ENCODE assay signal across 1 cellular context in the genomic region with DNA sequence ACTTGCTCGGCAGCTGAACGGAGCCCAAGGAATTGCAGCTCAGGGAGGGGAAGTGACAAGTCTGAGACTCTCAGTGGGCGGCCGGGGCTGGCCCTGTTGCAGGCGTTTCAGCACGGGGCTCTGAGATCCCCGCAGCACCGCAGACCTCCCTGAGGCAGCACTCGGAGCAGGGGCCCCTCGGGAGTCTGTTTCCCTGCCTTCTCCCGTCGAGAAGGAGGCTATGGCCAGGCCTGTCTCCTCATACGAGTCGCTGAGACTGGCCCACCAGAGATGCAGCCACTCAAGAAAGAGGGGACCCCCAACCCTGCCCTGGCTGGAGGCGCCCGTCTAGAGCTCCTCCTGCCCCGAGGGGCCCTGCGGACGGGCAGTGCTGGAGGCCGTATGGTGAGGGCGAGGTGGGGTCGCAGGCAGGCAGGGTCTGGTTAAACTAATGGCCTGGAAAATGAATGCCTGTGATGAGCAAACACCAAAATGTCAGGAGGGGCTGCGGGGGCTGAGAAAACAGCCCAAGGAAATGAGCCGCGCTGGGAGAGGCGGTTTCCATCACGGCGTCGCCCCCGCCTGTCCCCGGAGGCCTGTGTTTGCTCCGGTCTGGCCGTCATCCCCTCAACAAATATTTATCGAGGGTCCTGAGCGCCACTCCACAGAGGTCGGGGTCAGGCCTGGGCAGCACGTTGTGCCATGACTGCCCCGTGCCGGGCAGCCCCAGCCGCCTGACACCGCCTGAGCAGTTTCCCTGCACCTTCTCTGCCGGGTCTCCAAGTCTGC.
TF ChIP-seq lines count a peak whose summit lies in the region.

No MANE protein-coding gene starts in this region.

TF ChIP-seq in HepG2, 621 proteins besides CTCF, POLR2A, EP300 and RAD21 (continued from another document):
- TF ChIP-seq, protein P1, sequence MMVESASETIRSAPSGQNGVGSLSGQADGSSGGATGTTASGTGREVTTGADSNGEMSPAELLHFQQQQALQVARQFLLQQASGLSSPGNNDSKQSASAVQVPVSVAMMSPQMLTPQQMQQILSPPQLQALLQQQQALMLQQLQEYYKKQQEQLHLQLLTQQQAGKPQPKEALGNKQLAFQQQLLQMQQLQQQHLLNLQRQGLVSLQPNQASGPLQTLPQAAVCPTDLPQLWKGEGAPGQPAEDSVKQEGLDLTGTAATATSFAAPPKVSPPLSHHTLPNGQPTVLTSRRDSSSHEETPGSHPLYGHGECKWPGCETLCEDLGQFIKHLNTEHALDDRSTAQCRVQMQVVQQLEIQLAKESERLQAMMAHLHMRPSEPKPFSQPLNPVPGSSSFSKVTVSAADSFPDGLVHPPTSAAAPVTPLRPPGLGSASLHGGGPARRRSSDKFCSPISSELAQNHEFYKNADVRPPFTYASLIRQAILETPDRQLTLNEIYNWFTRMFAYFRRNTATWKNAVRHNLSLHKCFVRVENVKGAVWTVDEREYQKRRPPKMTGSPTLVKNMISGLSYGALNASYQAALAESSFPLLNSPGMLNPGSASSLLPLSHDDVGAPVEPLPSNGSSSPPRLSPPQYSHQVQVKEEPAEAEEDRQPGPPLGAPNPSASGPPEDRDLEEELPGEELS (CRISPR knock-in tag; IDR thresholded peaks at IDR 0.05): peak; percentile 86
- TF ChIP-seq TBX2 (CRISPR knock-in tag; IDR thresholded peaks at IDR 0.05; ENCODE audit: borderline replicate concordance) (peak; percentile 72; the same call in 1 of the 2 replicates), HDAC1 (CRISPR knock-in tag; IDR thresholded peaks at IDR 0.05) (peak; percentile 72; the same call in 1 of the 2 replicates), NFKB2 (CRISPR knock-in tag; IDR thresholded peaks at IDR 0.05; ENCODE audit: borderline replicate concordance) (peak; percentile 70; the same call in 1 of the 2 replicates), FOXJ3 (CRISPR knock-in tag; IDR thresholded peaks at IDR 0.05; ENCODE audit: borderline replicate concordance) (peak; percentile 75; the same call in 1 of the 2 replicates), ZZZ3 (CRISPR knock-in tag; IDR thresholded peaks at IDR 0.05; ENCODE audit: borderline replicate concordance) (no peak), GATA4 (IDR thresholded peaks at IDR 0.05; ENCODE audit: borderline replicate concordance, low read depth) (peak; percentile 26; the same call in 1 of the 2 replicates), CREM (IDR thresholded peaks at IDR 0.05) (peak; percentile 47; the same call in 1 of the 2 replicates), CREM (CRISPR knock-in tag; IDR thresholded peaks at IDR 0.05) (no peak), GABPA (IDR thresholded peaks at IDR 0.05; ENCODE audit: low read depth, low read length) (no peak), GABPA (CRISPR knock-in tag; IDR thresholded peaks at IDR 0.05; ENCODE audit: low read depth) (peak; percentile 56; the same call in 1 of the 2 replicates), ZNF776 (CRISPR knock-in tag; IDR thresholded peaks at IDR 0.05) (no peak), RARA (CRISPR knock-in tag; IDR thresholded peaks at IDR 0.05) (peak; percentile 92), TSC22D2 (CRISPR knock-in tag; IDR thresholded peaks at IDR 0.05; ENCODE audit: borderline replicate concordance) (0 out of 2 replicates have a peak, but pooled peaks have one; percentile 28), EEA1 (CRISPR knock-in tag; IDR thresholded peaks at IDR 0.05; ENCODE audit: borderline replicate concordance) (no peak), BHLHE40 (IDR thresholded peaks at IDR 0.05; ENCODE audit: low read length) (peak; percentile 60), CHD2 (IDR thresholded peaks at IDR 0.05; ENCODE audit: low read depth, low read length) (no peak), ZNF841 (CRISPR knock-in tag; IDR thresholded peaks at IDR 0.05; ENCODE audit: borderline replicate concordance) (no peak), ZNF205 (CRISPR knock-in tag; IDR thresholded peaks at IDR 0.05) (0 out of 2 replicates have a peak, but pooled peaks have one; percentile 31), ZNF143 (CRISPR knock-in tag; IDR thresholded peaks at IDR 0.05) (peak; percentile 59; the same call in 1 of the 2 replicates), HNRNPK (IDR thresholded peaks at IDR 0.05; ENCODE audit: low read depth, low read length, poor library complexity, severe bottlenecking) (no peak), ZNF510 (CRISPR knock-in tag; IDR thresholded peaks at IDR 0.05; ENCODE audit: low read depth) (no peak), ZSCAN21 (CRISPR knock-in tag; IDR thresholded peaks at IDR 0.05; ENCODE audit: borderline replicate concordance) (0 out of 2 replicates have a peak, but pooled peaks have one; percentile 24), GLI4 (CRISPR knock-in tag; IDR thresholded peaks at IDR 0.05; ENCODE audit: borderline replicate concordance) (peak; percentile 85; the same call in 1 of the 2 replicates), ZNF558 (CRISPR knock-in tag; IDR thresholded peaks at IDR 0.05; ENCODE audit: borderline replicate concordance) (peak; percentile 42; the same call in 1 of the 2 replicates), FOXA1 (IDR thresholded peaks at IDR 0.05) (no peak), FOXA1 (CRISPR knock-in tag; IDR thresholded peaks at IDR 0.05) (peak; percentile 76), PHF20 (CRISPR knock-in tag; IDR thresholded peaks at IDR 0.05) (0 out of 2 replicates have a peak, but pooled peaks have one; percentile 37)
- TF ChIP-seq, protein P2, sequence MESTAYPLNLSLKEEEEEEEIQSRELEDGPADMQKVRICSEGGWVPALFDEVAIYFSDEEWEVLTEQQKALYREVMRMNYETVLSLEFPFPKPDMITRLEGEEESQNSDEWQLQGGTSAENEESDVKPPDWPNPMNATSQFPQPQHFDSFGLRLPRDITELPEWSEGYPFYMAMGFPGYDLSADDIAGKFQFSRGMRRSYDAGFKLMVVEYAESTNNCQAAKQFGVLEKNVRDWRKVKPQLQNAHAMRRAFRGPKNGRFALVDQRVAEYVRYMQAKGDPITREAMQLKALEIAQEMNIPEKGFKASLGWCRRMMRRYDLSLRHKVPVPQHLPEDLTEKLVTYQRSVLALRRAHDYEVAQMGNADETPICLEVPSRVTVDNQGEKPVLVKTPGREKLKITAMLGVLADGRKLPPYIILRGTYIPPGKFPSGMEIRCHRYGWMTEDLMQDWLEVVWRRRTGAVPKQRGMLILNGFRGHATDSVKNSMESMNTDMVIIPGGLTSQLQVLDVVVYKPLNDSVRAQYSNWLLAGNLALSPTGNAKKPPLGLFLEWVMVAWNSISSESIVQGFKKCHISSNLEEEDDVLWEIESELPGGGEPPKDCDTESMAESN (CRISPR knock-in tag; conservative IDR thresholded peaks at IDR 0.05): peak; percentile 73; the same call in 1 of the 2 replicates
- TF ChIP-seq, protein P3, sequence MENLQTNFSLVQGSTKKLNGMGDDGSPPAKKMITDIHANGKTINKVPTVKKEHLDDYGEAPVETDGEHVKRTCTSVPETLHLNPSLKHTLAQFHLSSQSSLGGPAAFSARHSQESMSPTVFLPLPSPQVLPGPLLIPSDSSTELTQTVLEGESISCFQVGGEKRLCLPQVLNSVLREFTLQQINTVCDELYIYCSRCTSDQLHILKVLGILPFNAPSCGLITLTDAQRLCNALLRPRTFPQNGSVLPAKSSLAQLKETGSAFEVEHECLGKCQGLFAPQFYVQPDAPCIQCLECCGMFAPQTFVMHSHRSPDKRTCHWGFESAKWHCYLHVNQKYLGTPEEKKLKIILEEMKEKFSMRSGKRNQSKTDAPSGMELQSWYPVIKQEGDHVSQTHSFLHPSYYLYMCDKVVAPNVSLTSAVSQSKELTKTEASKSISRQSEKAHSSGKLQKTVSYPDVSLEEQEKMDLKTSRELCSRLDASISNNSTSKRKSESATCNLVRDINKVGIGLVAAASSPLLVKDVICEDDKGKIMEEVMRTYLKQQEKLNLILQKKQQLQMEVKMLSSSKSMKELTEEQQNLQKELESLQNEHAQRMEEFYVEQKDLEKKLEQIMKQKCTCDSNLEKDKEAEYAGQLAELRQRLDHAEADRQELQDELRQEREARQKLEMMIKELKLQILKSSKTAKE (CRISPR knock-in tag; IDR thresholded peaks at IDR 0.05; ENCODE audit: borderline replicate concordance): peak; percentile 91
- TF ChIP-seq, protein P4, sequence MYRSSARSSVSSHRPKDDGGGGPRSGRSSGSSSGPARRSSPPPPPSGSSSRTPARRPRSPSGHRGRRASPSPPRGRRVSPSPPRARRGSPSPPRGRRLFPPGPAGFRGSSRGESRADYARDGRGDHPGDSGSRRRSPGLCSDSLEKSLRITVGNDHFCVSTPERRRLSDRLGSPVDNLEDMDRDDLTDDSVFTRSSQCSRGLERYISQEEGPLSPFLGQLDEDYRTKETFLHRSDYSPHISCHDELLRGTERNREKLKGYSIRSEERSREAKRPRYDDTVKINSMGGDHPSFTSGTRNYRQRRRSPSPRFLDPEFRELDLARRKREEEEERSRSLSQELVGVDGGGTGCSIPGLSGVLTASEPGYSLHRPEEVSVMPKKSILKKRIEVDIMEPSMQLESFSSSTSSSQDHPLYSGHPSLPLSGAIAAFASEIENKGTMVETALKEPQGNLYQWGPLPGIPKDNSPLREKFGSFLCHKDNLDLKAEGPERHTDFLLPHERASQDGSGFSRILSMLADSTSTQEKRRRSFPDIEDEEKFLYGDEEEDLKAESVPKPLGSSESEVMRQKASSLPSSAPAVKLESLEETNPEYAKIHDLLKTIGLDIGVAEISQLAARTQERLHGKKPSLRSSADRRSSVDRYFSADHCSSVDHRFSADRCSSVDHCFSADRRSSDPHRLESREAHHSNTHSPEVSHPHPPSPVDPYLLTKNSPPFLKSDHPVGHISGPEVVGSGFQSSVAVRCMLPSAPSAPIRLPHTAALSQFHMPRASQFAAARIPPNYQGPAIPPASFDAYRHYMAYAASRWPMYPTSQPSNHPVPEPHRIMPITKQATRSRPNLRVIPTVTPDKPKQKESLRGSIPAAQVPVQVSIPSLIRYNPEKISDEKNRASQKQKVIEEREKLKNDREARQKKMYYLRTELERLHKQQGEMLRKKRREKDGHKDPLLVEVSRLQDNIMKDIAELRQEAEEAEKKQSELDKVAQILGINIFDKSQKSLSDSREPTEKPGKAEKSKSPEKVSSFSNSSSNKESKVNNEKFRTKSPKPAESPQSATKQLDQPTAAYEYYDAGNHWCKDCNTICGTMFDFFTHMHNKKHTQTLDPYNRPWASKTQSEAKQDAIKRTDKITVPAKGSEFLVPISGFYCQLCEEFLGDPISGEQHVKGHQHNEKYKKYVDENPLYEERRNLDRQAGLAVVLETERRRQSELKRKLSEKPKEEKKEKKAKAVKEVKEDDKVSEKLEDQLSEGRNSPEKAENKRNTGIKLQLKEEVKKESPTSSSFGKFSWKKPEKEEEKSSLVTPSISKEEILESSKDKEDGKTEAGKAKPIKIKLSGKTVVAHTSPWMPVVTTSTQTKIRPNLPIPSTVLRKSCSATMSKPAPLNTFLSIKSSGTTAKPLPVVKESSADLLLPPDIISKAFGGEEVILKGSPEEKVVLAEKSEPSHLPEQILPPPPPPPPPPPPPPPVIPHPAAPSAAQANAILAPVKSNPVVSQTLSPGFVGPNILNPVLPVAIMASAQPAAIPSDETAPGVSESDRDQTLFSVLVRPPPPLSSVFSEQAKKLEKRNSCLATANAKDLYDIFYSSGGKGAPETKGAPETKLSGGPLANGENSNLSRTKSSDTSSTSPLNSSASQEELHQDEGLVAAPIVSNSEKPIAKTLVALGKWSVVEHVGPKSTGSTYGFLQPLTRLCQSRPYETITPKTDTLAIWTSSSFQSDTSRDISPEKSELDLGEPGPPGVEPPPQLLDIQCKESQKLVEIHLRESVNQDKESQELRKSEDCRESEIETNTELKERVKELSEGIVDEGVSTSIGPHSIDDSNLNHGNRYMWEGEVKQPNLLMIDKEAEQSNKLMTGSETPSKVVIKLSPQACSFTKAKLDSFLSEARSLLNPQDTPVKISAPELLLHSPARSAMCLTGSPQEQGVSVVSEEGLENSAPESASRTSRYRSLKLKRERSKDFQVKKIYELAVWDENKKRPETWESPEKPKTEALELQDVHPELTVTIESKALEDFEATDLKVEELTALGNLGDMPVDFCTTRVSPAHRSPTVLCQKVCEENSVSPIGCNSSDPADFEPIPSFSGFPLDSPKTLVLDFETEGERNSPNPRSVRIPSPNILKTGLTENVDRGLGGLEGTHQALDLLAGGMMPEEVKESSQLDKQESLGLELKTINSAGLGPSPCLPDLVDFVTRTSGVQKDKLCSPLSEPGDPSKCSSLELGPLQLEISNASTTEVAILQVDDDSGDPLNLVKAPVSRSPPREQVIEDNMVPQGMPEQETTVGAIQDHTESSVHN (CRISPR knock-in tag; IDR thresholded peaks at IDR 0.05): no peak
TF ChIP-seq in HepG2: peak in this region for 177.
